5 cellular contexts compared by ENCODE assay signal in the genomic region with DNA sequence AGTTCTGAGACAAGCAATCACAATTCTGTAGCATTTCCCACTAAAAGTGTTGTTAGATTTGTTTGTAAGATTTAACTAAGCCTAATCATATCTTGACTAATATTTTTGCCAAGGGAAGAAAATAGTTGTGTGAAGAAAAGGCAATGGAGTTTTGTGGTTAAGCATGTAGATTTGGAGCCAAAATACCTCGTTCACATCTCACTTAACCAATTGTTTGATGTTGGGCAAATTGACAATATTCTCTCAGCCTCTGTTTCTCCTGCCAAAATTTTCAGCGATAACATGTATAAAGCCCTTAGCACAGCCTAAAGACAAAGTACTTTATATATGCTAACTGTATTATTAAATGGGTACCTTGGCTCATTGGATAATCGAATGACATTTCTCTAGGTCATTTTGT.
"Had no signal": no experiment of that assay in that cellular context is flagged by ENCODE, and none has a peak within 500 bp of the region (broad histone marks: within the 10 kb centered on the region; RNA-seq: fewer than 3 reads in every experiment).

No MANE protein-coding gene starts in this region.

- H3K4me2 ChIP-seq: GM23338 had no signal

- DNase-seq: H9, HCEC 1CT had no signal

- FAIRE-seq: H1, HepG2 had no signal

- H3K4me3 ChIP-seq: GM23338 had no signal

- H2AFZ ChIP-seq: GM23338 had no signal
